19 cellular contexts compared by ENCODE assay signal in the genomic region with DNA sequence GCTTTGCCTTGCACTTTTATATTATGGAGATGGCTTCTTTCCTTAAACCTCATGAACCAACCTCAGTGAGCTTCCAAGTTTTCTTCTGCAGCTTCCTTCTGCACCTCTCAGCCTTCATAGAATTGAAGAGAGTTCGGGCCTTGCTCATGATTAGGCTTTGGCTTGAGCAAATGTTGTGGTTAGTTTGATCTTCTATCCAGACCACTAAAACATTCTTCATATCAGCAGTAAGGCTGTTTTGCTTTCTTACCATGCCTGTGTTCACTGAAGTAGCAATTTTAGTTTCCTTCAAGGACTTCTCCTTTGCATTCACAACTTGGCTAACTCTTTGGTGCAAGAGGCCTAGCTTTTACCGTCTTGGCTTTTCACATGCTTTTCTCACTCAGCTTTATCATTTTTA.
"Had no signal": no experiment of that assay in that cellular context is flagged by ENCODE, and none has a peak within 500 bp of the region (broad histone marks: within the 10 kb centered on the region; RNA-seq: fewer than 3 reads in every experiment).

No MANE protein-coding gene starts in this region.

- H3K27ac Mint-ChIP-seq: activated CD8-positive, alpha-beta memory T cell treated with anti-CD3 and anti-CD28 coated beads, Interleukin-2, amount 10 ng/mL, durations not matched to agents 7 days and 5 days; activated naive CD4-positive, alpha-beta T cell treated with anti-CD3 and anti-CD28 coated beads, Interleukin-2, amount 50 U/mL, for 72 hours; natural killer cell; T-helper 2 cell treated with Interferon-gamma antibody and Interleukin-4, amounts not matched to agents 5 μg/mL and 100 μg/mL, for 36 hours had no signal

- H3K36me3 Mint-ChIP-seq: natural killer cell had no signal

- H3K9me3 Mint-ChIP-seq: activated T-cell treated with anti-CD3 and anti-CD28 coated beads, Interleukin-2, amount 50 U/mL, for 4 hours had no signal

- H3K4me2 ChIP-seq: smooth muscle cell had no signal

- H3K4me3 ChIP-seq: coronary artery, gastrocnemius medialis, lung, smooth muscle cell, thyroid gland had no signal

- H3K36me3 ChIP-seq: gastrocnemius medialis, thyroid gland had no signal

- H3K4me1 ChIP-seq: gastrocnemius medialis, thyroid gland had no signal

- H3K9me3 ChIP-seq: gastrocnemius medialis, thyroid gland had no signal

- DNase-seq: activated CD4-positive, alpha-beta T cell treated with anti-CD3 and anti-CD28 coated beads, Interleukin-2, amount 50 U/mL, for 48 hours; activated CD4-positive, CD25-positive, alpha-beta regulatory T cell treated with anti-CD3 and anti-CD28 coated beads, Interleukin-2, amount 50 U/mL, for 72 hours; activated CD8-positive, alpha-beta memory T cell treated with anti-CD3 and anti-CD28 coated beads, Interleukin-2, amount 10 ng/mL, durations not matched to agents 7 days and 5 days; activated effector memory CD4-positive, alpha-beta T cell treated with anti-CD3 and anti-CD28 coated beads, Interleukin-2, amount 50 U/mL, for 16 hours; activated T-cell treated with anti-CD3 and anti-CD28 coated beads, Interleukin-2, amount 50 U/mL, for 4 hours; anterior cingulate cortex; caudate nucleus; effector CD8-positive, alpha-beta T cell; gastrocnemius medialis; natural killer cell; nucleus accumbens; right cardiac atrium; SW 1271; thyroid gland had no signal

- H3K4me3 Mint-ChIP-seq: activated CD8-positive, alpha-beta memory T cell treated with anti-CD3 and anti-CD28 coated beads, Interleukin-2, amount 10 ng/mL, durations not matched to agents 7 days and 5 days; activated T-cell treated with anti-CD3 and anti-CD28 coated beads, Interleukin-2, amount 50 U/mL, for 4 hours; natural killer cell; T-helper 2 cell treated with Interferon-gamma antibody and Interleukin-4, amounts not matched to agents 5 μg/mL and 100 μg/mL, for 36 hours had no signal

- H3K27ac ChIP-seq: coronary artery, gastrocnemius medialis, thyroid gland had no signal

- H3K27me3 ChIP-seq: gastrocnemius medialis, thyroid gland had no signal

- ATAC-seq: activated CD8-positive, alpha-beta memory T cell treated with anti-CD3 and anti-CD28 coated beads, Interleukin-2, amount 10 ng/mL, durations not matched to agents 7 days and 5 days; activated naive CD4-positive, alpha-beta T cell treated with anti-CD3 and anti-CD28 coated beads, Interleukin-2, amount 50 U/mL, for 72 hours; activated T-cell treated with anti-CD3 and anti-CD28 coated beads, Interleukin-2, amount 50 U/mL, for 4 hours; gastrocnemius medialis; natural killer cell; right cardiac atrium had no signal
